1 cellular context compared by ENCODE assay signal in the genomic region with DNA sequence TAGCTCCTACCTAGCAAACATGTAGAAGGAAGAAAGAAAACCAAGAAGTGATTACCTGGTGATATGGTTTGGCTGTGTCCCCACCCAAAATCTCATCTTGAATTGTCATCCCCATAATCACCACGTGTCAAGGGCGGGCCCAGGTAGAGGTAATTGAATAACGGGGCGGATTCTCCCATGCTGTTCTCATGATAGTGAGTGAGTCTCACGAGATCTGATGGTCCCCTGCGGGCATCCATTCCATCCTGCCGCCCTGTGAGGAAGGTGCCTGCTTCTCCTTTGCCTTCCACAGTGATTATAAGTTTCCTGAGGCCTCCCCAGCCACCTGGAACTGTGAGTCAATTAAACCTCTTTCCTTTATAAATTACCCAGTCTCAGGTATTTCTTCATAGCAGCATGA.
TF ChIP-seq lines count a peak whose summit lies in the region.

No MANE protein-coding gene starts in this region.

TF ChIP-seq in WTC11, 78 proteins besides CTCF, POLR2A, EP300 and RAD21 (continued from another document):
- TF ChIP-seq, protein P1, sequence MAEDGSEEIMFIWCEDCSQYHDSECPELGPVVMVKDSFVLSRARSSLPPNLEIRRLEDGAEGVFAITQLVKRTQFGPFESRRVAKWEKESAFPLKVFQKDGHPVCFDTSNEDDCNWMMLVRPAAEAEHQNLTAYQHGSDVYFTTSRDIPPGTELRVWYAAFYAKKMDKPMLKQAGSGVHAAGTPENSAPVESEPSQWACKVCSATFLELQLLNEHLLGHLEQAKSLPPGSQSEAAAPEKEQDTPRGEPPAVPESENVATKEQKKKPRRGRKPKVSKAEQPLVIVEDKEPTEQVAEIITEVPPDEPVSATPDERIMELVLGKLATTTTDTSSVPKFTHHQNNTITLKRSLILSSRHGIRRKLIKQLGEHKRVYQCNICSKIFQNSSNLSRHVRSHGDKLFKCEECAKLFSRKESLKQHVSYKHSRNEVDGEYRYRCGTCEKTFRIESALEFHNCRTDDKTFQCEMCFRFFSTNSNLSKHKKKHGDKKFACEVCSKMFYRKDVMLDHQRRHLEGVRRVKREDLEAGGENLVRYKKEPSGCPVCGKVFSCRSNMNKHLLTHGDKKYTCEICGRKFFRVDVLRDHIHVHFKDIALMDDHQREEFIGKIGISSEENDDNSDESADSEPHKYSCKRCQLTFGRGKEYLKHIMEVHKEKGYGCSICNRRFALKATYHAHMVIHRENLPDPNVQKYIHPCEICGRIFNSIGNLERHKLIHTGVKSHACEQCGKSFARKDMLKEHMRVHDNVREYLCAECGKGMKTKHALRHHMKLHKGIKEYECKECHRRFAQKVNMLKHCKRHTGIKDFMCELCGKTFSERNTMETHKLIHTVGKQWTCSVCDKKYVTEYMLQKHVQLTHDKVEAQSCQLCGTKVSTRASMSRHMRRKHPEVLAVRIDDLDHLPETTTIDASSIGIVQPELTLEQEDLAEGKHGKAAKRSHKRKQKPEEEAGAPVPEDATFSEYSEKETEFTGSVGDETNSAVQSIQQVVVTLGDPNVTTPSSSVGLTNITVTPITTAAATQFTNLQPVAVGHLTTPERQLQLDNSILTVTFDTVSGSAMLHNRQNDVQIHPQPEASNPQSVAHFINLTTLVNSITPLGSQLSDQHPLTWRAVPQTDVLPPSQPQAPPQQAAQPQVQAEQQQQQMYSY (CRISPR knock-in tag; IDR thresholded peaks at IDR 0.05), result no peak
- TF ChIP-seq SMAD4 (CRISPR knock-in tag; IDR thresholded peaks at IDR 0.05), result no peak
- TF ChIP-seq TP53 (CRISPR knock-in tag; IDR thresholded peaks at IDR 0.05), result no peak
- TF ChIP-seq, protein P2, sequence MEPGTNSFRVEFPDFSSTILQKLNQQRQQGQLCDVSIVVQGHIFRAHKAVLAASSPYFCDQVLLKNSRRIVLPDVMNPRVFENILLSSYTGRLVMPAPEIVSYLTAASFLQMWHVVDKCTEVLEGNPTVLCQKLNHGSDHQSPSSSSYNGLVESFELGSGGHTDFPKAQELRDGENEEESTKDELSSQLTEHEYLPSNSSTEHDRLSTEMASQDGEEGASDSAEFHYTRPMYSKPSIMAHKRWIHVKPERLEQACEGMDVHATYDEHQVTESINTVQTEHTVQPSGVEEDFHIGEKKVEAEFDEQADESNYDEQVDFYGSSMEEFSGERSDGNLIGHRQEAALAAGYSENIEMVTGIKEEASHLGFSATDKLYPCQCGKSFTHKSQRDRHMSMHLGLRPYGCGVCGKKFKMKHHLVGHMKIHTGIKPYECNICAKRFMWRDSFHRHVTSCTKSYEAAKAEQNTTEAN (CRISPR knock-in tag; IDR thresholded peaks at IDR 0.05), result no peak
- TF ChIP-seq, protein P3, sequence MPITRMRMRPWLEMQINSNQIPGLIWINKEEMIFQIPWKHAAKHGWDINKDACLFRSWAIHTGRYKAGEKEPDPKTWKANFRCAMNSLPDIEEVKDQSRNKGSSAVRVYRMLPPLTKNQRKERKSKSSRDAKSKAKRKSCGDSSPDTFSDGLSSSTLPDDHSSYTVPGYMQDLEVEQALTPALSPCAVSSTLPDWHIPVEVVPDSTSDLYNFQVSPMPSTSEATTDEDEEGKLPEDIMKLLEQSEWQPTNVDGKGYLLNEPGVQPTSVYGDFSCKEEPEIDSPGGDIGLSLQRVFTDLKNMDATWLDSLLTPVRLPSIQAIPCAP (CRISPR knock-in tag; IDR thresholded peaks at IDR 0.05), result no peak
- no peak for TF ChIP-seq HMGA2 (CRISPR knock-in tag; IDR thresholded peaks at IDR 0.05)
- no peak for TF ChIP-seq FOXK1 (CRISPR knock-in tag; IDR thresholded peaks at IDR 0.05)
TF ChIP-seq in WTC11: peak in this region for 0.
